In the genomic region with DNA sequence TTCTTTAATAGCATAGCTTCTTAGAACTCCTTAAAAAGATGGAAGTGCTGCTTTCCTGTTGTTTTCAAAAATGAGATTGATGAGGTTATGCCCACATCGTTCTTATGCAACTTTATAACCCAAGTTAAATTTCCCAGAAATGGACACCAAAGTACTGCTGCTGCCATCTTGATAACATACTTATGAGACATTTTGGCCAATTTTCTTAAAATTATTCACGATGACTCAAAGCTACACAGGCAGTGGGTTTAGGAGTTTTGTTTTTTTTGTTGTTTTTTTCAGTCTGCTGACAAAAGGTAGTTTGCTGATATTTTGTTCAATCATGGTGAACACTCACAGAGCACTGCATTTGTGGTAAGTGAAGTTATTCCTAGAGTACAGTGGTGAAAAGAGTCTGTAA, we compare ENCODE assay signal across 22 cellular contexts.
"Had no signal": no experiment of that assay in that cellular context is flagged by ENCODE, and none has a peak within 500 bp of the region (broad histone marks: within the 10 kb centered on the region; RNA-seq: fewer than 3 reads in every experiment).

No MANE protein-coding gene starts in this region.

- FAIRE-seq: islet of Langerhans, pancreas had no signal

- H3K27me3 ChIP-seq: body of pancreas, dorsolateral prefrontal cortex, pancreas, spleen had no signal

- DNase-seq: activated CD4-positive, alpha-beta T cell treated with anti-CD3 and anti-CD28 coated beads for 48 hours; activated CD4-positive, CD25-positive, alpha-beta regulatory T cell; activated CD8-positive, alpha-beta T cell treated with anti-CD3 and anti-CD28 coated beads for 36 hours; activated naive CD4-positive, alpha-beta T cell treated with anti-CD3 and anti-CD28 coated beads for 36 hours; activated naive CD8-positive, alpha-beta T cell treated with anti-CD3 and anti-CD28 coated beads, Interleukin-2, amount 50 U/mL, for 24 hours; activated T-cell treated with anti-CD3 and anti-CD28 coated beads, Interleukin-2, amount 50 U/mL, for 24 hours; body of pancreas; caudate nucleus; dorsolateral prefrontal cortex; foreskin melanocyte; glutamatergic neuron; hippocampal formation; left cardiac atrium; mesendoderm; naive thymus-derived CD8-positive, alpha-beta T cell; pancreas; spleen; stimulated activated CD4-positive, alpha-beta T cell treated with anti-CD3 and anti-CD28 coated beads, Interleukin-4, amount 100 ng/mL, for 4 hours; stimulated activated naive B cell treated with anti-CD40 and anti-IgM and Interleukin-4, amounts not matched to agents 10 μg/mL and 1 μg/mL and 100 μg/mL, for 72 hours; T-cell had no signal

- H3K9me3 ChIP-seq: body of pancreas, pancreas, spleen had no signal

- H3K36me3 ChIP-seq: pancreas, spleen had no signal

- H3K4me1 ChIP-seq: body of pancreas, pancreas, spleen had no signal

- ATAC-seq: activated CD8-positive, alpha-beta T cell treated with anti-CD3 and anti-CD28 coated beads for 36 hours; activated naive CD8-positive, alpha-beta T cell treated with anti-CD3 and anti-CD28 coated beads, Interleukin-2, amount 50 U/mL, for 24 hours; body of pancreas; naive thymus-derived CD8-positive, alpha-beta T cell; sciatic nerve; stimulated activated naive B cell treated with anti-CD40 and anti-IgM and Interleukin-4, amounts not matched to agents 10 μg/mL and 1 μg/mL and 100 μg/mL, for 72 hours; T-cell had no signal

- H3K4me3 ChIP-seq: body of pancreas, dorsolateral prefrontal cortex, pancreas, spleen had no signal

- H3K27ac ChIP-seq: body of pancreas, dorsolateral prefrontal cortex, pancreas, spleen had no signal
